Comparison of ENCODE assay signal across 13 cellular contexts in the genomic region with DNA sequence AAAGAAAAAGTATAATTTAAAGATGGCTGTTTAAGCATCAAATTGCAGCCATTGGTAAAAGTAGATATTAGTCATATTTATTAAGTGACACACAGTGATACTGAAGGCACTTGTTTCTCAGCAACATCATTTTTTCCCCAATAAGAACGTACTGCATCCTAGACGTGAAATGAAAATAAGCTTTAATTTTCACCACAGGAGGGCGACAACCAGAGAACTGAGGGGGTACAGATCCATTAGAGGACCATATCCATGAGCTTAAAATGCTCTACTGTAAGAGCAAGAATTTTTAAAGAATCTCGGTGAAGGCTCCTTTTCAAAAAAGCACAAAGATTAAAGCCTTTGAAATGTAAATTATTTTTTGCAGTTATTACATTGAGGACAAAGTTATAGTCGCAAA. TPM values are rescaled to one million over a fixed set of nuclear protein-coding genes. Genes with fewer than 3 reads are reported as not detected.
A peak's percentile ranks its signal among the peaks of the same experiment; 100 is the strongest.
DNase-seq lines count a peak whose midpoint lies in the region; ATAC-seq and TF ChIP-seq lines count a peak whose summit lies in the region.
"Had no signal": no experiment of that assay in that cellular context is flagged by ENCODE, and none has a peak within 500 bp of the region (broad histone marks: within the 10 kb centered on the region; RNA-seq: fewer than 3 reads in every experiment).

No MANE protein-coding gene starts in this region.

- peak; percentile 45 for DNase-seq in ACHN
- peak; percentile 17 for DNase-seq in GM13977 (ENCODE audit: low spot score)
- DNase-seq in PC-3: peak; percentile 31
- DNase-seq in foreskin keratinocyte: no peak
- no peak for DNase-seq in 8988T
- DNase-seq in NCI-H446 (lab: John Stamatoyannopoulos, UW): no peak
- DNase-seq in activated CD4-positive, CD25-positive, alpha-beta regulatory T cell (lab: John Stamatoyannopoulos, UW): no peak
- DNase-seq in HuH-7.5 (ENCODE audit: low spot score): no peak
- DNase-seq: C1 segment of cervical spinal cord, cerebellar nuclear complex, hypothalamus, NCI-H187 had no signal

- CTCF ChIA-PET in PC-3 (lab: Charles Lee): no interaction called here

- intact Hi-C loops in PC-3 (cut with micrococcal nuclease): loop anchor here (5.0 kb wide), 1 partner anchor 48 kb away; no protein-coding TSS in a partner anchor

- POLR2A ChIA-PET in PC-3 (lab: Charles Lee; ENCODE audit: unreplicated experiment): no interaction called here

- H3K27me3 ChIP-seq in PC-3 (ENCODE audit: low read length) (no peaks in the 10 kb centered on the region), foreskin keratinocyte (no peaks in the 10 kb centered on the region)

- H3K9ac ChIP-seq in PC-3 (ENCODE audit: low read length): no peak overlapping the region

- no peaks in the 10 kb centered on the region for H3K79me2 ChIP-seq in PC-3 (ENCODE audit: low read length)

- H2AFZ ChIP-seq in PC-3 (ENCODE audit: low read length): no peak overlapping the region

- no peaks in the 10 kb centered on the region for H3K9me3 ChIP-seq in PC-3 (ENCODE audit: low read length)

- H3K4me1 ChIP-seq in PC-3 (ENCODE audit: insufficient read depth, low read length): no peaks in the 10 kb centered on the region
- H3K4me1 ChIP-seq in foreskin keratinocyte: no peaks in the 10 kb centered on the region

- in situ Hi-C loops in ACHN (cut with HindIII; ENCODE audit: low pct_ligation_motif_present, low pct_unique_long_range_greater_than_20kb, low sequenced_read_pairs) (no loop called here), GM13977 (cut with MboI; ENCODE audit: low pct_unique_long_range_greater_than_20kb, low sequenced_read_pairs, unreplicated experiment) (no loop called here)

- H3K36me3 ChIP-seq in PC-3 (ENCODE audit: low read depth, low read length): no peaks in the 10 kb centered on the region

- no peaks in the 10 kb centered on the region for H3K9me2 ChIP-seq in PC-3 (replicated peaks; ENCODE audit: low read length)

- H3F3A ChIP-seq in PC-3 (ENCODE audit: low read length, unreplicated experiment): no peaks in the 10 kb centered on the region

- TF ChIP-seq CTCF in GM13977 (IDR thresholded peaks at IDR 0.05; ENCODE audit: extremely low read depth, insufficient read depth, missing control alignments): peak; percentile 29
- TF ChIP-seq CTCF in PC-3 (conservative IDR thresholded peaks at IDR 0.05; ENCODE audit: low read depth, low read length): peak; percentile 54
- peak; percentile 18 for TF ChIP-seq CTCF in foreskin keratinocyte (conservative IDR thresholded peaks at IDR 0.05)

- H3K27ac ChIP-seq in PC-3 (ENCODE audit: low read length) (no peak overlapping the region), foreskin keratinocyte (no peak overlapping the region)

- no peak overlapping the region for H3K4me2 ChIP-seq in PC-3 (ENCODE audit: low read length)

- BruUV-seq in PC-3 (replicated peaks; lab: Mats Ljungman, UMichigan): no TSS peak

- H4K20me1 ChIP-seq in PC-3 (ENCODE audit: low read length): no peaks in the 10 kb centered on the region

- no peak overlapping the region for H3K4me3 ChIP-seq in PC-3 (ENCODE audit: low read length)

- ATAC-seq in PC-3: no peak
- ATAC-seq in foreskin keratinocyte: no peak
- ATAC-seq: stimulated activated effector memory CD8-positive, alpha-beta T cell treated with anti-CD3 and anti-CD28 coated beads, Interleukin-12 subunit alpha, Interleukin-12 subunit beta, amount 100 ng/mL, for 72 hours had no signal

RNA-seq across cellular contexts. Expression of gene FRG1, which starts 33.4 kb away (rescaled TPM):
- total RNA-seq in PC-3 (2014; rRNA removed): 19.0 and 22.4 TPM in 2 replicates
- total RNA-seq in foreskin keratinocyte: 44.6 and 44.7 TPM in 2 replicates
- 48.2 and 50.7 TPM in 2 replicates for polyA plus RNA-seq in foreskin keratinocyte

RNA-seq across cellular contexts. Expression of gene FRG2, which starts 53.0 kb away (rescaled TPM):
- 0.47 and 0.86 TPM in 2 replicates for total RNA-seq in PC-3 (2014; rRNA removed)
- total RNA-seq in foreskin keratinocyte: not detected in 2 replicates
- polyA plus RNA-seq in foreskin keratinocyte: not detected in 2 replicates

Comparison
In these comparisons a context has a peak if more than half of its experiments do, and no peak if none do; other contexts are left out.
1. DNase-seq: peak in ACHN (single experiment), GM13977 (single experiment) and PC-3 (single experiment); none in foreskin keratinocyte (0 of 2), 8988T (single experiment), NCI-H446 (0 of 2), activated CD4-positive, CD25-positive, alpha-beta regulatory T cell (0 of 4) and HuH-7.5 (single experiment).
2. Peak in every context shown above with its lines, with median percentiles within 50 percentile points of each other: CTCF ChIP-seq.